Comparison of ENCODE assay signal across 9 cellular contexts in genomic region chr2:222844323-222844722, GRCh38. TPM values are rescaled to one million over a fixed set of nuclear protein-coding genes. Genes with fewer than 3 reads are reported as not detected.
DNase-seq lines count a peak whose midpoint lies in the region; ATAC-seq, FAIRE-seq and TF ChIP-seq lines count a peak whose summit lies in the region.
"Had no signal": no experiment of that assay in that cellular context is flagged by ENCODE, and none has a peak within 500 bp of the region (broad histone marks: within the 10 kb centered on the region; RNA-seq: fewer than 3 reads in every experiment).

No MANE protein-coding gene starts in this region.

- no peak for TF ChIP-seq POLR2A in GM12891 (IDR thresholded peaks at IDR 0.05; ENCODE audit: low read depth, low read length)

- DNase-seq in ELF-1 (ENCODE audit: low read depth, low spot score) (peak; percentile 19), PC-9 (peak in 1 of 2 experiments; percentile 79), trophoblast cell (peak; percentile 39 to 62), D341Med (ENCODE audit: low spot score) (no peak), GM12891 (ENCODE audit: insufficient read length, low spot score) (no peak), H7 (no peak)

- TF ChIP-seq CTCF in PC-9 (conservative IDR thresholded peaks at IDR 0.05), result no peak

- peak; percentile 62 for ATAC-seq in esophagus mucosa
- no peak for ATAC-seq in HG02759 (IDR thresholded peaks at IDR 0.05; ENCODE audit: unreplicated experiment)
- ATAC-seq: body of pancreas had no signal

- FAIRE-seq in GM12891 (lab: Jason Lieb, UNC), result no peak

- intact Hi-C loops in PC-9 (cut with micrococcal nuclease; ENCODE audit: unreplicated experiment), result loop anchor here (5.0 kb wide), 1 partner anchor 37 kb away; no protein-coding TSS in a partner anchor

- POLR2A ChIA-PET in PC-9 (lab: Charles Lee; ENCODE audit: unreplicated experiment), result interaction anchor here (0.6 kb wide), 1 partner anchor 56 kb away, joined by 4 read pairs; no protein-coding TSS in a partner anchor

- H3K4ac ChIP-seq in trophoblast cell (ENCODE audit: low read depth, low read length), result no peak overlapping the region

- H3K9me2 ChIP-seq in PC-9 (ENCODE audit: insufficient read depth), result no peaks in the 10 kb centered on the region

- no peak overlapping the region for H2BK120ac ChIP-seq in trophoblast cell (ENCODE audit: insufficient read depth, low read length, poor library complexity)

- no peak overlapping the region for H4K8ac ChIP-seq in trophoblast cell (ENCODE audit: low read depth, low read length)

- H3F3A ChIP-seq in PC-9 (ENCODE audit: insufficient read depth, low read depth), result peaks cover 49% of the 10 kb centered on the region

- H3K79me1 ChIP-seq in trophoblast cell (ENCODE audit: low read length), result no peaks in the 10 kb centered on the region

- H3K4me3 ChIP-seq in PC-9, result peak overlapping the region; percentile 6; the same call in 1 of the 2 replicates
- H3K4me3 ChIP-seq in trophoblast cell (ENCODE audit: low read depth, low read length), result no peak overlapping the region
- H3K4me3 ChIP-seq in H7 (ENCODE audit: insufficient read depth, low read depth, low read length), result no peak overlapping the region
- H3K4me3 ChIP-seq: body of pancreas had no signal

- peak overlapping the region; percentile 58 for H3K4me2 ChIP-seq in PC-9
- H3K4me2 ChIP-seq in trophoblast cell (ENCODE audit: low read length), result no peak overlapping the region

- H3K4me1 ChIP-seq in PC-9 (replicated peaks; ENCODE audit: insufficient read depth), result peaks cover 88% of the 10 kb centered on the region
- no peaks in the 10 kb centered on the region for H3K4me1 ChIP-seq in trophoblast cell (ENCODE audit: control insufficient read depth in 1 of 2, insufficient read depth in 2 of 2, low read length in 2 of 2)

- H2BK12ac ChIP-seq in trophoblast cell (ENCODE audit: low read length), result no peak overlapping the region

- H3K27ac ChIP-seq in PC-9 (peak overlapping the region; percentile 64), trophoblast cell (ENCODE audit: low read depth, low read length) (no peak overlapping the region)

- H2BK5ac ChIP-seq in trophoblast cell (ENCODE audit: low read depth, low read length, poor library complexity), result no peak overlapping the region

- H2AK5ac ChIP-seq in trophoblast cell (ENCODE audit: low read length), result no peak overlapping the region

- H3K18ac ChIP-seq in trophoblast cell (ENCODE audit: low read length), result no peak overlapping the region

- H3K9ac ChIP-seq in trophoblast cell (ENCODE audit: low read length), result no peak overlapping the region

- H3K36me3 ChIP-seq in PC-9 (ENCODE audit: low read depth) (no peaks in the 10 kb centered on the region), trophoblast cell (ENCODE audit: control insufficient read depth in 1 of 2, insufficient read depth in 2 of 2, low read length in 2 of 2) (no peaks in the 10 kb centered on the region), H7 (replicated peaks; ENCODE audit: control insufficient read depth, insufficient read depth, low read length) (no peaks in the 10 kb centered on the region)

- no peaks in the 10 kb centered on the region for H3K27me3 ChIP-seq in PC-9 (ENCODE audit: insufficient read depth, low read depth)
- H3K27me3 ChIP-seq in trophoblast cell (ENCODE audit: insufficient read depth, low read length), result no peaks in the 10 kb centered on the region
- H3K27me3 ChIP-seq in H7 (ENCODE audit: control insufficient read depth, insufficient read depth, low read length), result no peaks in the 10 kb centered on the region
- H3K27me3 ChIP-seq: body of pancreas had no signal

- no peak overlapping the region for H3K14ac ChIP-seq in trophoblast cell (ENCODE audit: low read length)

- H2AFZ ChIP-seq in PC-9 (peak overlapping the region; percentile 53), trophoblast cell (ENCODE audit: insufficient read depth, low read length, poor library complexity) (no peak overlapping the region)

- H3K23ac ChIP-seq in trophoblast cell (ENCODE audit: low read length), result no peak overlapping the region

- H4K20me1 ChIP-seq in PC-9 (ENCODE audit: insufficient read depth), result no peaks in the 10 kb centered on the region

- no peaks in the 10 kb centered on the region; the same call in 1 of the 2 replicates for H3K9me3 ChIP-seq in PC-9 (ENCODE audit: insufficient read depth, low read depth)
- no peaks in the 10 kb centered on the region for H3K9me3 ChIP-seq in trophoblast cell (ENCODE audit: insufficient read depth, low read depth, low read length)
- H3K9me3 ChIP-seq: body of pancreas had no signal

- H3K79me2 ChIP-seq in PC-9 (ENCODE audit: low read depth) (no peaks in the 10 kb centered on the region), trophoblast cell (ENCODE audit: control insufficient read depth, insufficient read depth, low read length, poor library complexity) (no peaks in the 10 kb centered on the region)

- WGBS in trophoblast cell (ENCODE audit: extremely low coverage, insufficient coverage, insufficient read length), result no CpG with 5 or more reads among the region's 6 CpGs

- no peak overlapping the region for H4K91ac ChIP-seq in trophoblast cell (ENCODE audit: low read depth, low read length)

- CTCF ChIA-PET in PC-9 (lab: Charles Lee), result interaction anchor here (0.6 to 0.9 kb wide), 5 partner anchors 9 to 100 kb away, joined by 3 read pairs; no protein-coding TSS in a partner anchor

- no TSS peak for BruUV-seq in PC-9 (replicated peaks; lab: Mats Ljungman, UMichigan)

- H4K12ac ChIP-seq in trophoblast cell (ENCODE audit: low read depth, low read length), result no peak overlapping the region

TF ChIP-seq in GM12891, 5 proteins besides CTCF, POLR2A, EP300 and RAD21:
- TF ChIP-seq POU2F2 (IDR thresholded peaks at IDR 0.05; ENCODE audit: low read depth, low read length) (no peak), POLR2AphosphoS5 (IDR thresholded peaks at IDR 0.05; ENCODE audit: low read depth, low read length) (no peak), PAX5 (IDR thresholded peaks at IDR 0.05; ENCODE audit: insufficient read depth, low read length, severe bottlenecking) (no peak), SPI1 (IDR thresholded peaks at IDR 0.05; ENCODE audit: low read depth, low read length) (no peak), TAF1 (IDR thresholded peaks at IDR 0.05; ENCODE audit: low read depth, low read length) (no peak)

RNA-seq across cellular contexts. Expression of gene ACSL3, which starts 16.5 kb away (rescaled TPM):
- total RNA-seq in PC-9 (2021), result 300 and 446 TPM in 2 replicates
- 125 TPM for total RNA-seq in esophagus mucosa
- polyA plus RNA-seq in trophoblast cell (2013), result 119 and 124 TPM in 2 replicates
- polyA plus RNA-seq in GM12891 (2012; ENCODE audit: low read depth, missing spikeins), result 21.6 TPM
- 83.5 and 108 TPM in 2 replicates for total RNA-seq in H7 (2014; rRNA removed; shearing (Covaris generic))

Comparison
In these comparisons a context has a peak if more than half of its experiments do, and no peak if none do; other contexts are left out.
1. DNase-seq: peak in ELF-1 (single experiment) and trophoblast cell (2 of 2); none in D341Med (single experiment), GM12891 (single experiment) and H7 (single experiment).